ENCODE assay signal across 1 cellular context in the genomic region with DNA sequence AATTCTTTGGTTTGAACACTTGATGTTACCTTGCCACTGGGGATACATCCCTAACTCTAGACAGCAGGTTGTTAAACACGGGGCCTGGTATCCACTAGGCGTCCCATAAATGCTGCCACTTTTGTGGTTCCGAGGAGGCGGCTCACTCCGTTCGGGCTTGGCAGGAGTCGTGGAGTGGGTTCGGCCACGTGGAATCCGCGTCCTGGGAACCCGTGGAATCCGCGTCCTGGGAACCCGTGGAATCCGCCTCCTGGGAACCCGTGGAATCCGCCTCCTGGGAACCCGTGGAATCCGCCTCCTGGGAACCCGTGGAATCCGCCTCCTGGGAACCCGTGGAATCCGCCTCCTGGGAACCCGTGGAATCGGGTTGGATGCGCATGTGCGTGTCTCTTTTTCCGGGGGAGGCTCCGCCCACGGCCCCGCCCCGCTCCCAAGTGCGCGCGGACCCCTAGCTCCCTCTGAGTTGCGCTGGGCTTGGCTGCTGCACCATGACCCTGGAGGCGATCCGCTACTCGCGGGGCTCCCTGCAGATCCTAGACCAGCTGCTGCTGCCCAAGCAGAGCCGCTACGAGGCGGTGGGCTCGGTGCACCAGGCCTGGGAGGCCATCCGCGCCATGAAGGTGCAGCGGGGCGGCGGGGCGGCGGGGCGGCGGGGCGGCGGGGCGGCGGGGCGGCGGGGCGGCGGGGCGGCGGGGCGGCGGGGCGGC.
A peak's percentile ranks its signal among the peaks of the same experiment; 100 is the strongest.
TF ChIP-seq lines count a peak whose summit lies in the region.

Gene MRI1 (plus strand): TSS at position 422 of the 707 bp plus-strand sequence. CDS start 67 bp downstream, at position 489.

TF ChIP-seq in HepG2, 621 proteins besides CTCF, POLR2A, EP300 and RAD21 (continued from another document and continues in another):
- TF ChIP-seq NFAT5 (CRISPR knock-in tag; IDR thresholded peaks at IDR 0.05) (no peak), DMAP1 (CRISPR knock-in tag; IDR thresholded peaks at IDR 0.05) (no peak), MAFF (IDR thresholded peaks at IDR 0.05; ENCODE audit: low read depth, low read length) (no peak), KAT7 (CRISPR knock-in tag; IDR thresholded peaks at IDR 0.05; ENCODE audit: borderline replicate concordance) (peak; percentile 33; the same call in 1 of the 2 replicates), ZMYM2 (CRISPR knock-in tag; IDR thresholded peaks at IDR 0.05) (0 out of 2 replicates have a peak, but pooled peaks have one; percentile 17), ZNF747 (CRISPR knock-in tag; IDR thresholded peaks at IDR 0.05; ENCODE audit: borderline replicate concordance) (peak; percentile 47; the same call in 1 of the 2 replicates), ZBED4 (CRISPR knock-in tag; IDR thresholded peaks at IDR 0.05; ENCODE audit: borderline replicate concordance) (no peak), ZFP90 (CRISPR knock-in tag; IDR thresholded peaks at IDR 0.05; ENCODE audit: borderline replicate concordance) (0 out of 2 replicates have a peak, but pooled peaks have one; percentile 33), ZNF138 (CRISPR knock-in tag; IDR thresholded peaks at IDR 0.05; ENCODE audit: low read depth) (no peak), ZKSCAN1 (IDR thresholded peaks at IDR 0.05; ENCODE audit: low read length) (no peak), TP53 (CRISPR knock-in tag; conservative IDR thresholded peaks at IDR 0.05) (no peak), RARG (CRISPR knock-in tag; IDR thresholded peaks at IDR 0.05; ENCODE audit: low read depth) (no peak), AGO2 (optimal IDR thresholded peaks at IDR 0.05; ENCODE audit: low read depth, low read length) (peak; percentile 64), DR1 (CRISPR knock-in tag; IDR thresholded peaks at IDR 0.05) (0 out of 2 replicates have a peak, but pooled peaks have one; percentile 28), FOXA3 (CRISPR knock-in tag; IDR thresholded peaks at IDR 0.05) (no peak), HDAC6 (IDR thresholded peaks at IDR 0.05; ENCODE audit: low read depth, low read length) (no peak), MXI1 (IDR thresholded peaks at IDR 0.05; ENCODE audit: borderline replicate concordance, low read depth, low read length) (peak; percentile 63; the same call in 1 of the 3 replicates), SAP130 (CRISPR knock-in tag; IDR thresholded peaks at IDR 0.05; ENCODE audit: low read depth) (peak; percentile 66), IKZF5 (CRISPR knock-in tag; IDR thresholded peaks at IDR 0.05) (no peak; the same call in 1 of the 2 replicates), CSRNP1 (CRISPR knock-in tag; IDR thresholded peaks at IDR 0.05) (0 out of 2 replicates have a peak, but pooled peaks have one; percentile 31), CCDC6 (CRISPR knock-in tag; IDR thresholded peaks at IDR 0.05) (no peak), FOXO1 (CRISPR knock-in tag; IDR thresholded peaks at IDR 0.05) (no peak), ZNF451 (CRISPR knock-in tag; IDR thresholded peaks at IDR 0.05) (no peak), ZNF501 (CRISPR knock-in tag; IDR thresholded peaks at IDR 0.05) (no peak), SRSF9 (IDR thresholded peaks at IDR 0.05; ENCODE audit: borderline replicate concordance, insufficient read depth, low read depth, low read length, poor library complexity, severe bottlenecking) (no peak), SAFB2 (CRISPR knock-in tag; IDR thresholded peaks at IDR 0.05; ENCODE audit: borderline replicate concordance, low read depth) (no peak), JARID2 (CRISPR knock-in tag; IDR thresholded peaks at IDR 0.05; ENCODE audit: insufficient replicate concordance) (no peak), NFATC3 (CRISPR knock-in tag; IDR thresholded peaks at IDR 0.05) (no peak)
- TF ChIP-seq, protein P1, sequence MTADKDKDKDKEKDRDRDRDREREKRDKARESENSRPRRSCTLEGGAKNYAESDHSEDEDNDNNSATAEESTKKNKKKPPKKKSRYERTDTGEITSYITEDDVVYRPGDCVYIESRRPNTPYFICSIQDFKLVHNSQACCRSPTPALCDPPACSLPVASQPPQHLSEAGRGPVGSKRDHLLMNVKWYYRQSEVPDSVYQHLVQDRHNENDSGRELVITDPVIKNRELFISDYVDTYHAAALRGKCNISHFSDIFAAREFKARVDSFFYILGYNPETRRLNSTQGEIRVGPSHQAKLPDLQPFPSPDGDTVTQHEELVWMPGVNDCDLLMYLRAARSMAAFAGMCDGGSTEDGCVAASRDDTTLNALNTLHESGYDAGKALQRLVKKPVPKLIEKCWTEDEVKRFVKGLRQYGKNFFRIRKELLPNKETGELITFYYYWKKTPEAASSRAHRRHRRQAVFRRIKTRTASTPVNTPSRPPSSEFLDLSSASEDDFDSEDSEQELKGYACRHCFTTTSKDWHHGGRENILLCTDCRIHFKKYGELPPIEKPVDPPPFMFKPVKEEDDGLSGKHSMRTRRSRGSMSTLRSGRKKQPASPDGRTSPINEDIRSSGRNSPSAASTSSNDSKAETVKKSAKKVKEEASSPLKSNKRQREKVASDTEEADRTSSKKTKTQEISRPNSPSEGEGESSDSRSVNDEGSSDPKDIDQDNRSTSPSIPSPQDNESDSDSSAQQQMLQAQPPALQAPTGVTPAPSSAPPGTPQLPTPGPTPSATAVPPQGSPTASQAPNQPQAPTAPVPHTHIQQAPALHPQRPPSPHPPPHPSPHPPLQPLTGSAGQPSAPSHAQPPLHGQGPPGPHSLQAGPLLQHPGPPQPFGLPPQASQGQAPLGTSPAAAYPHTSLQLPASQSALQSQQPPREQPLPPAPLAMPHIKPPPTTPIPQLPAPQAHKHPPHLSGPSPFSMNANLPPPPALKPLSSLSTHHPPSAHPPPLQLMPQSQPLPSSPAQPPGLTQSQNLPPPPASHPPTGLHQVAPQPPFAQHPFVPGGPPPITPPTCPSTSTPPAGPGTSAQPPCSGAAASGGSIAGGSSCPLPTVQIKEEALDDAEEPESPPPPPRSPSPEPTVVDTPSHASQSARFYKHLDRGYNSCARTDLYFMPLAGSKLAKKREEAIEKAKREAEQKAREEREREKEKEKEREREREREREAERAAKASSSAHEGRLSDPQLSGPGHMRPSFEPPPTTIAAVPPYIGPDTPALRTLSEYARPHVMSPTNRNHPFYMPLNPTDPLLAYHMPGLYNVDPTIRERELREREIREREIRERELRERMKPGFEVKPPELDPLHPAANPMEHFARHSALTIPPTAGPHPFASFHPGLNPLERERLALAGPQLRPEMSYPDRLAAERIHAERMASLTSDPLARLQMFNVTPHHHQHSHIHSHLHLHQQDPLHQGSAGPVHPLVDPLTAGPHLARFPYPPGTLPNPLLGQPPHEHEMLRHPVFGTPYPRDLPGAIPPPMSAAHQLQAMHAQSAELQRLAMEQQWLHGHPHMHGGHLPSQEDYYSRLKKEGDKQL (CRISPR knock-in tag; IDR thresholded peaks at IDR 0.05; ENCODE audit: low read depth), result no peak
- TF ChIP-seq, protein P2, sequence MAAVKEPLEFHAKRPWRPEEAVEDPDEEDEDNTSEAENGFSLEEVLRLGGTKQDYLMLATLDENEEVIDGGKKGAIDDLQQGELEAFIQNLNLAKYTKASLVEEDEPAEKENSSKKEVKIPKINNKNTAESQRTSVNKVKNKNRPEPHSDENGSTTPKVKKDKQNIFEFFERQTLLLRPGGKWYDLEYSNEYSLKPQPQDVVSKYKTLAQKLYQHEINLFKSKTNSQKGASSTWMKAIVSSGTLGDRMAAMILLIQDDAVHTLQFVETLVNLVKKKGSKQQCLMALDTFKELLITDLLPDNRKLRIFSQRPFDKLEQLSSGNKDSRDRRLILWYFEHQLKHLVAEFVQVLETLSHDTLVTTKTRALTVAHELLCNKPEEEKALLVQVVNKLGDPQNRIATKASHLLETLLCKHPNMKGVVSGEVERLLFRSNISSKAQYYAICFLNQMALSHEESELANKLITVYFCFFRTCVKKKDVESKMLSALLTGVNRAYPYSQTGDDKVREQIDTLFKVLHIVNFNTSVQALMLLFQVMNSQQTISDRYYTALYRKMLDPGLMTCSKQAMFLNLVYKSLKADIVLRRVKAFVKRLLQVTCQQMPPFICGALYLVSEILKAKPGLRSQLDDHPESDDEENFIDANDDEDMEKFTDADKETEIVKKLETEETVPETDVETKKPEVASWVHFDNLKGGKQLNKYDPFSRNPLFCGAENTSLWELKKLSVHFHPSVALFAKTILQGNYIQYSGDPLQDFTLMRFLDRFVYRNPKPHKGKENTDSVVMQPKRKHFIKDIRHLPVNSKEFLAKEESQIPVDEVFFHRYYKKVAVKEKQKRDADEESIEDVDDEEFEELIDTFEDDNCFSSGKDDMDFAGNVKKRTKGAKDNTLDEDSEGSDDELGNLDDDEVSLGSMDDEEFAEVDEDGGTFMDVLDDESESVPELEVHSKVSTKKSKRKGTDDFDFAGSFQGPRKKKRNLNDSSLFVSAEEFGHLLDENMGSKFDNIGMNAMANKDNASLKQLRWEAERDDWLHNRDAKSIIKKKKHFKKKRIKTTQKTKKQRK (IDR thresholded peaks at IDR 0.05; ENCODE audit: low read length), result no peak
- TF ChIP-seq, protein P3, sequence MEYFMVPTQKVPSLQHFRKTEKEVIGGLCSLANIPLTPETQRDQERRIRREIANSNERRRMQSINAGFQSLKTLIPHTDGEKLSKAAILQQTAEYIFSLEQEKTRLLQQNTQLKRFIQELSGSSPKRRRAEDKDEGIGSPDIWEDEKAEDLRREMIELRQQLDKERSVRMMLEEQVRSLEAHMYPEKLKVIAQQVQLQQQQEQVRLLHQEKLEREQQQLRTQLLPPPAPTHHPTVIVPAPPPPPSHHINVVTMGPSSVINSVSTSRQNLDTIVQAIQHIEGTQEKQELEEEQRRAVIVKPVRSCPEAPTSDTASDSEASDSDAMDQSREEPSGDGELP (IDR thresholded peaks at IDR 0.05; ENCODE audit: borderline replicate concordance, low read depth), result no peak
